ENCODE assay signal across 21 cellular contexts in the genomic region with DNA sequence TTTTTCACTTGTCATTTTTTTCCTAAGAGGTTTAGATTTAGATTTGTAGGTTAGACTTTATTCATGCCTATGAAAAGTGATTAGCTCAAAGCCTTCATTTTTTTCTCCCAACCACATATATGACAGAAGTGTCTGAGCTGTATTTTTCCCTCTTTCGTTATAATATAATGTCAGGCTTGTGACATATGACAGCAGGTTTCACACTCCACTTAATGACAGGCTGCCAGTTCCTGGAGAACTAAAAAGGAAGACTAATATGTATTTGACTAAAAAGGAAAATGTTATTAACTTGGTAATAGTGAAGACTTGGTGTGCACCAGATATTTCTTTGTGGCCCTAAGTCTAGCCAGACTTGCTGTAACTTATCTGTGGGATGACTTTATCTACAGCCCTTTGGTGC.
"Had no signal": no experiment of that assay in that cellular context is flagged by ENCODE, and none has a peak within 500 bp of the region (broad histone marks: within the 10 kb centered on the region; RNA-seq: fewer than 3 reads in every experiment).

No MANE protein-coding gene starts in this region.

- H3K36me3 ChIP-seq: cardiac muscle cell, gastroesophageal sphincter, pancreas, right atrium auricular region, spleen, thyroid gland, upper lobe of right lung had no signal

- H3K27ac ChIP-seq: body of pancreas, cardiac muscle cell, epithelial cell of prostate, gastroesophageal sphincter, pancreas, psoas muscle, right atrium auricular region, thyroid gland, upper lobe of right lung had no signal

- H3K4me3 Mint-ChIP-seq: nephron had no signal

- H3K27ac Mint-ChIP-seq: nephron had no signal

- H3K9me3 ChIP-seq: body of pancreas, gastroesophageal sphincter, pancreas, psoas muscle, right atrium auricular region, spleen, thyroid gland, upper lobe of right lung had no signal

- H3K9me3 Mint-ChIP-seq: nephron had no signal

- H3K27me3 ChIP-seq: body of pancreas, cardiac muscle cell, gastroesophageal sphincter, pancreas, right atrium auricular region, spleen, thyroid gland, upper lobe of right lung had no signal

- H3K4me1 ChIP-seq: body of pancreas, pancreas, right atrium auricular region, thyroid gland, upper lobe of right lung had no signal

- ATAC-seq: body of pancreas, gastroesophageal sphincter, pancreas, psoas muscle, upper lobe of right lung had no signal

- H3K4me3 ChIP-seq: body of pancreas, cardiac muscle cell, gastroesophageal sphincter, pancreas, psoas muscle, right atrium auricular region, spleen, thyroid gland, upper lobe of right lung had no signal

- DNase-seq: activated CD4-positive, alpha-beta T cell treated with anti-CD3 and anti-CD28 coated beads for 1 hour; body of pancreas; cortex of kidney; head of caudate nucleus; hypothalamus; midbrain; pancreas; psoas muscle; spleen; stimulated activated CD4-positive, alpha-beta T cell treated with anti-CD3 and anti-CD28 coated beads, Interleukin-4, amount 100 ng/mL, for 1 hour; stimulated activated naive CD4-positive, alpha-beta T cell treated with Interleukin-2 at 50 U/mL for 16 hours; substantia nigra; SW 1271; T-helper 9 cell; thyroid gland; upper lobe of right lung had no signal
